ENCODE assay signal across 10 cellular contexts in genomic region chr14:91870001-91870400, GRCh38. TPM values are rescaled to one million over a fixed set of nuclear protein-coding genes. Genes with fewer than 3 reads are reported as not detected.
DNase-seq lines count a peak whose midpoint lies in the region; ATAC-seq and TF ChIP-seq lines count a peak whose summit lies in the region.
"Had no signal": no experiment of that assay in that cellular context is flagged by ENCODE, and none has a peak within 500 bp of the region (broad histone marks: within the 10 kb centered on the region; RNA-seq: fewer than 3 reads in every experiment).

No MANE protein-coding gene starts in this region.

- H3K36me3 ChIP-seq in BLaER1 treated with 17β-estradiol and CSF1 and Interleukin-3, amounts not matched to agents 10 nM and 100 nM, result no peaks in the 10 kb centered on the region

- H3K4me2 ChIP-seq in BLaER1 treated with 17β-estradiol and CSF1 and Interleukin-3, amounts not matched to agents 10 nM and 100 nM, result peak overlapping the region in 10 of 11 experiments; percentile 3 to 77 (median 64); a peak in 18 of 22 replicates

- POLR2A ChIA-PET in HEK293T (lab: Yijun Ruan, JAX), result no interaction called here

- H3K4me1 ChIP-seq in BLaER1 treated with 17β-estradiol and CSF1 and Interleukin-3, amounts not matched to agents 10 nM and 100 nM, result peaks cover 37 to 81% (median 72%) of the 10 kb centered on the region in 10 experiments

- 0 out of 22 replicates have a peak, but pooled peaks cover 0 to 5% (median 0%) of the 10 kb centered on the region in 11 experiments for H4K20me1 ChIP-seq in BLaER1 treated with 17β-estradiol and CSF1 and Interleukin-3, amounts not matched to agents 10 nM and 100 nM

- H3K27me3 ChIP-seq in BLaER1 treated with 17β-estradiol and CSF1 and Interleukin-3, amounts not matched to agents 10 nM and 100 nM, result no peaks in the 10 kb centered on the region

- no peak overlapping the region for H3K4me3 ChIP-seq in BLaER1 treated with 17β-estradiol and CSF1 and Interleukin-3, amounts not matched to agents 10 nM and 100 nM
- H3K4me3 ChIP-seq: coronary artery had no signal

- intact Hi-C loops in natural killer cell (cut with micrococcal nuclease), result no loop called here

- no peak for TF ChIP-seq CTCF in natural killer cell (IDR thresholded peaks at IDR 0.05)

- H3K4me3 Mint-ChIP-seq in natural killer cell, result peak overlapping the region; percentile 68

- H3K9ac ChIP-seq in BLaER1 treated with 17β-estradiol and CSF1 and Interleukin-3, amounts not matched to agents 10 nM and 100 nM, result no peak overlapping the region; a peak in 1 of 22 replicates

- H3K36me3 Mint-ChIP-seq in natural killer cell, result no peaks in the 10 kb centered on the region

- H3K9me3 Mint-ChIP-seq in natural killer cell, result no peaks in the 10 kb centered on the region

- DNase-seq in SW480 (ENCODE audit: low spot score), result peak; percentile 41
- DNase-seq in activated naive CD4-positive, alpha-beta T cell treated with anti-CD3 and anti-CD28 coated beads, Interleukin-2, amount 50 U/mL, for 16 hours, result peak; percentile 56
- no peak for DNase-seq in natural killer cell
- no peak for DNase-seq in hepatic stellate cell (ENCODE audit: low spot score)
- DNase-seq in mucosa of gallbladder (ENCODE audit: low spot score), result no peak
- DNase-seq in NCI-H524 treated with DMSO at 0.1 percent for 48 hours (lab: John Stamatoyannopoulos, UW), result no peak
- DNase-seq in HEK293T (ENCODE audit: extremely low spot score), result no peak
- DNase-seq: SHP77 treated with DMSO at 0.1 percent for 48 hours had no signal

- no peaks in the 10 kb centered on the region for H3K27me3 Mint-ChIP-seq in natural killer cell (ENCODE audit: low read depth in 2 of 2)

- peaks cover 6 to 16% (median 14%) of the 10 kb centered on the region in 11 experiments; a peak in 20 of 22 replicates for H3K9me3 ChIP-seq in BLaER1 treated with 17β-estradiol and CSF1 and Interleukin-3, amounts not matched to agents 10 nM and 100 nM (replicated peaks in 1 of 11)

- peak overlapping the region; percentile 64 to 75 for H3K27ac Mint-ChIP-seq in natural killer cell

- H3K27ac ChIP-seq in BLaER1 treated with 17β-estradiol and CSF1 and Interleukin-3, amounts not matched to agents 10 nM and 100 nM, result peak overlapping the region in 2 of 11 experiments; percentile 21 to 30; a peak in 2 of 22 replicates
- H3K27ac ChIP-seq: coronary artery had no signal

- CTCF ChIA-PET in HEK293T (lab: Yijun Ruan, JAX), result no interaction called here

- ATAC-seq in natural killer cell, result peak; percentile 10 to 41 (median 10)

- peaks cover 79 to 82% of the 10 kb centered on the region in 2 donors for H3K4me1 Mint-ChIP-seq in natural killer cell

TF ChIP-seq in HEK293T, 16 proteins besides CTCF, POLR2A, EP300 and RAD21:
- TF ChIP-seq CTBP1 (IDR thresholded peaks at IDR 0.05; ENCODE audit: borderline replicate concordance) (no peak), L3MBTL2 (conservative IDR thresholded peaks at IDR 0.05) (no peak), LEF1 (IDR thresholded peaks at IDR 0.05; ENCODE audit: borderline replicate concordance) (no peak), BHLHE40 (IDR thresholded peaks at IDR 0.05; ENCODE audit: borderline replicate concordance) (no peak)
TF ChIP-seq in HEK293T: peak in this region for 0.

RNA-seq across cellular contexts. Expression of gene TC2N, which starts 2.7 kb away (rescaled TPM):
- total RNA-seq in natural killer cell, result 100 to 1,000 TPM in 2 of 3 donors, 10 to 100 TPM in 1; 83.1 to 157 (median 126) TPM
- 104 TPM for total RNA-seq in mucosa of gallbladder

Comparison
In these comparisons a context has a peak if more than half of its experiments do, and no peak if none do; other contexts are left out.
1. DNase-seq: peak in SW480 (single experiment) and activated naive CD4-positive, alpha-beta T cell treated with anti-CD3 and anti-CD28 coated beads, Interleukin-2, amount 50 U/mL, for 16 hours (single experiment); none in natural killer cell (single experiment), hepatic stellate cell (single experiment), mucosa of gallbladder (single experiment), NCI-H524 treated with DMSO at 0.1 percent for 48 hours (single experiment) and HEK293T (single experiment).